Comparison of ENCODE assay signal across 1 cellular context in the genomic region with DNA sequence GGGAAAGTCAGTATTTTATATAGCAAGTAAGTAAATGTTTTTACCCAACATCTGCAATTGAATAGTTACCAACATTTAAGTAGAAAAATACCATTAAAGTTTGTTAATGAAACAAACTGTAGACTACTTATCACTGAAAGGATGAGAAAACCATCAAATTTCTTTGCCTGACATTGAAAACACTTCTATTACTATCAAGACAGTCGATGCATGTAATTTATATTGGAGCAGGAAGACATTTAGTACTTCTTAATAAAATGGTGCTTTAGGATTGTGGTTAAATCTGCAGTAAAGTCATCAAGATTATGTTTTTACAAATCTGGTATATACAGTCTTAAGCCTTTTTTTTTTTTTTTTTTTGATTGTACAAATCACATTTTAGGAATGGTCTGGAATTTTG.
TF ChIP-seq lines count a peak whose summit lies in the region.

No MANE protein-coding gene starts in this region.

TF ChIP-seq in WTC11, 78 proteins besides CTCF, POLR2A, EP300 and RAD21 (continued from another document):
- TF ChIP-seq, protein P1, sequence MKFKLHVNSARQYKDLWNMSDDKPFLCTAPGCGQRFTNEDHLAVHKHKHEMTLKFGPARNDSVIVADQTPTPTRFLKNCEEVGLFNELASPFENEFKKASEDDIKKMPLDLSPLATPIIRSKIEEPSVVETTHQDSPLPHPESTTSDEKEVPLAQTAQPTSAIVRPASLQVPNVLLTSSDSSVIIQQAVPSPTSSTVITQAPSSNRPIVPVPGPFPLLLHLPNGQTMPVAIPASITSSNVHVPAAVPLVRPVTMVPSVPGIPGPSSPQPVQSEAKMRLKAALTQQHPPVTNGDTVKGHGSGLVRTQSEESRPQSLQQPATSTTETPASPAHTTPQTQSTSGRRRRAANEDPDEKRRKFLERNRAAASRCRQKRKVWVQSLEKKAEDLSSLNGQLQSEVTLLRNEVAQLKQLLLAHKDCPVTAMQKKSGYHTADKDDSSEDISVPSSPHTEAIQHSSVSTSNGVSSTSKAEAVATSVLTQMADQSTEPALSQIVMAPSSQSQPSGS (CRISPR knock-in tag; IDR thresholded peaks at IDR 0.05; ENCODE audit: borderline replicate concordance, low read depth), result no peak
- TF ChIP-seq ZNF138 (CRISPR knock-in tag; conservative IDR thresholded peaks at IDR 0.05) (no peak), TP53 (CRISPR knock-in tag; IDR thresholded peaks at IDR 0.05) (no peak), ZNF671 (CRISPR knock-in tag; IDR thresholded peaks at IDR 0.05) (no peak), ZNF263 (CRISPR knock-in tag; IDR thresholded peaks at IDR 0.05; ENCODE audit: low read depth) (no peak), FOXK1 (CRISPR knock-in tag; IDR thresholded peaks at IDR 0.05) (no peak)
- TF ChIP-seq, protein P2, sequence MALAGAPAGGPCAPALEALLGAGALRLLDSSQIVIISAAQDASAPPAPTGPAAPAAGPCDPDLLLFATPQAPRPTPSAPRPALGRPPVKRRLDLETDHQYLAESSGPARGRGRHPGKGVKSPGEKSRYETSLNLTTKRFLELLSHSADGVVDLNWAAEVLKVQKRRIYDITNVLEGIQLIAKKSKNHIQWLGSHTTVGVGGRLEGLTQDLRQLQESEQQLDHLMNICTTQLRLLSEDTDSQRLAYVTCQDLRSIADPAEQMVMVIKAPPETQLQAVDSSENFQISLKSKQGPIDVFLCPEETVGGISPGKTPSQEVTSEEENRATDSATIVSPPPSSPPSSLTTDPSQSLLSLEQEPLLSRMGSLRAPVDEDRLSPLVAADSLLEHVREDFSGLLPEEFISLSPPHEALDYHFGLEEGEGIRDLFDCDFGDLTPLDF (CRISPR knock-in tag; IDR thresholded peaks at IDR 0.05), result no peak
